In genomic region chr1:161910516-161911077, GRCh38 we compare ENCODE assay signal across 19 cellular contexts.
DNase-seq lines count a peak whose midpoint lies in the region; ATAC-seq and TF ChIP-seq lines count a peak whose summit lies in the region.
"Had no signal": no experiment of that assay in that cellular context is flagged by ENCODE, and none has a peak within 500 bp of the region (broad histone marks: within the 10 kb centered on the region; RNA-seq: fewer than 3 reads in every experiment).

No MANE protein-coding gene starts in this region.

- no peak overlapping the region for H3K9ac ChIP-seq in fibroblast of lung (ENCODE audit: insufficient read depth, low read length)
- H3K9ac ChIP-seq: BLaER1 treated with 17β-estradiol and CSF1 and Interleukin-3, amounts not matched to agents 10 nM and 100 nM had no signal

- in situ Hi-C loops in Caki2 (cut with HindIII; ENCODE audit: low pct_unique_long_range_greater_than_20kb, low sequenced_read_pairs) = loop anchor here (10.0 kb wide), 1 partner anchor 54 kb away; no protein-coding TSS in a partner anchor

- H3K4me3 ChIP-seq in SJCRH30 (no peak overlapping the region), fibroblast of lung (replicated peaks in 1 of 4; ENCODE audit: control extremely low read depth in 1 of 4, insufficient read depth in 1 of 4, low read depth in 3 of 4, low read length in 4 of 4) (no peak overlapping the region)
- H3K4me3 ChIP-seq: BLaER1 treated with 17β-estradiol and CSF1 and Interleukin-3, amounts not matched to agents 10 nM and 100 nM had no signal

- no peaks in the 10 kb centered on the region for H3K27me3 ChIP-seq in SJCRH30
- no peaks in the 10 kb centered on the region for H3K27me3 ChIP-seq in fibroblast of lung (ENCODE audit: control insufficient read depth, insufficient read depth, low read length)
- H3K27me3 ChIP-seq: BLaER1 treated with 17β-estradiol and CSF1 and Interleukin-3, amounts not matched to agents 10 nM and 100 nM had no signal

- no peaks in the 10 kb centered on the region for H3K27me3 Mint-ChIP-seq in osteocyte (ENCODE audit: unreplicated experiment)
- H3K27me3 Mint-ChIP-seq in stimulated activated naive CD8-positive, alpha-beta T cell treated with anti-CD3 and anti-CD28 coated beads, Interleukin-15, amount 100 ng/mL, for 72 hours = no peaks in the 10 kb centered on the region
- H3K27me3 Mint-ChIP-seq: activated CD4-positive, alpha-beta memory T cell treated with anti-CD3 and anti-CD28 coated beads, Interleukin-2, amount 10 ng/mL, durations not matched to agents 7 days and 5 days; naive B cell had no signal

- H3K9me3 ChIP-seq in SJCRH30 (replicated peaks) (no peaks in the 10 kb centered on the region), fibroblast of lung (ENCODE audit: control insufficient read depth, insufficient read depth, low read depth, low read length) (no peaks in the 10 kb centered on the region)
- H3K9me3 ChIP-seq: BLaER1 treated with 17β-estradiol and CSF1 and Interleukin-3, amounts not matched to agents 10 nM and 100 nM had no signal

- DNase-seq in Caki2 (ENCODE audit: low read depth) = peak; percentile 81
- no peak for DNase-seq in SJCRH30
- peak in 1 of 2 donors; percentile 70 for DNase-seq in fibroblast of lung (ENCODE audit: low read depth in 2 of 2)
- no peak for DNase-seq in osteocyte (ENCODE audit: extremely low spot score, unreplicated experiment)
- no peak for DNase-seq in stimulated activated naive CD8-positive, alpha-beta T cell treated with anti-CD3 and anti-CD28 coated beads, Interleukin-15, amount 100 ng/mL, for 72 hours
- no peak for DNase-seq in HuH-7 (ENCODE audit: low spot score)
- no peak for DNase-seq in NCI-H1105 (lab: John Stamatoyannopoulos, UW)
- DNase-seq: activated CD4-positive, alpha-beta memory T cell treated with anti-CD3 and anti-CD28 coated beads, Interleukin-2, amount 10 ng/mL, durations not matched to agents 7 days and 5 days; activated T-cell treated with anti-CD3 and anti-CD28 coated beads, Interleukin-2, amount 50 U/mL, for 48 hours; endodermal cell; Karpas-422; naive B cell; NCI-H345; posterior cingulate gyrus; RPMI8226; small intestine; T-helper 1 cell had no signal

- peaks cover 47% of the 10 kb centered on the region for H3K4me1 Mint-ChIP-seq in osteocyte (ENCODE audit: unreplicated experiment)
- peaks cover 10% of the 10 kb centered on the region for H3K4me1 Mint-ChIP-seq in stimulated activated naive CD8-positive, alpha-beta T cell treated with anti-CD3 and anti-CD28 coated beads, Interleukin-15, amount 100 ng/mL, for 72 hours
- H3K4me1 Mint-ChIP-seq: activated CD4-positive, alpha-beta memory T cell treated with anti-CD3 and anti-CD28 coated beads, Interleukin-2, amount 10 ng/mL, durations not matched to agents 7 days and 5 days; naive B cell had no signal

- H3K27ac Mint-ChIP-seq in osteocyte (ENCODE audit: unreplicated experiment) = peak overlapping the region; percentile 85
- no peak overlapping the region for H3K27ac Mint-ChIP-seq in stimulated activated naive CD8-positive, alpha-beta T cell treated with anti-CD3 and anti-CD28 coated beads, Interleukin-15, amount 100 ng/mL, for 72 hours
- H3K27ac Mint-ChIP-seq: activated CD4-positive, alpha-beta memory T cell treated with anti-CD3 and anti-CD28 coated beads, Interleukin-2, amount 10 ng/mL, durations not matched to agents 7 days and 5 days had no signal

- H3K9me3 Mint-ChIP-seq in osteocyte (ENCODE audit: unreplicated experiment) = no peaks in the 10 kb centered on the region
- H3K9me3 Mint-ChIP-seq in stimulated activated naive CD8-positive, alpha-beta T cell treated with anti-CD3 and anti-CD28 coated beads, Interleukin-15, amount 100 ng/mL, for 72 hours = no peaks in the 10 kb centered on the region
- H3K9me3 Mint-ChIP-seq: activated CD4-positive, alpha-beta memory T cell treated with anti-CD3 and anti-CD28 coated beads, Interleukin-2, amount 10 ng/mL, durations not matched to agents 7 days and 5 days; endodermal cell; naive B cell had no signal

- TF ChIP-seq CTCF in fibroblast of lung (conservative IDR thresholded peaks at IDR 0.05 in 1 of 2, IDR thresholded peaks at IDR 0.05 in 1 of 2; ENCODE audit: low read depth in 1 of 2, low read length in 2 of 2) = no peak
- TF ChIP-seq CTCF in osteocyte (IDR thresholded peaks at IDR 0.05) = no peak

- H3K36me3 Mint-ChIP-seq in osteocyte (ENCODE audit: unreplicated experiment) = peaks cover 7% of the 10 kb centered on the region

- H4K20me1 ChIP-seq in fibroblast of lung (ENCODE audit: control insufficient read depth, extremely low read depth, insufficient read depth, low read length) = no peaks in the 10 kb centered on the region
- H4K20me1 ChIP-seq: BLaER1 treated with 17β-estradiol and CSF1 and Interleukin-3, amounts not matched to agents 10 nM and 100 nM had no signal

- peak overlapping the region; percentile 9; the same call in 1 of the 2 replicates for H3K27ac ChIP-seq in SJCRH30
- no peak overlapping the region for H3K27ac ChIP-seq in fibroblast of lung (ENCODE audit: insufficient read depth, low read length)
- H3K27ac ChIP-seq: BLaER1 treated with 17β-estradiol and CSF1 and Interleukin-3, amounts not matched to agents 10 nM and 100 nM had no signal

- H3K4me1 ChIP-seq in SJCRH30 = peaks cover 24% of the 10 kb centered on the region
- peaks cover 4% of the 10 kb centered on the region for H3K4me1 ChIP-seq in fibroblast of lung (ENCODE audit: control insufficient read depth, extremely low read depth, insufficient read depth, low read length)
- H3K4me1 ChIP-seq: BLaER1 treated with 17β-estradiol and CSF1 and Interleukin-3, amounts not matched to agents 10 nM and 100 nM had no signal

- peak overlapping the region; percentile 46 for H3K4me2 ChIP-seq in fibroblast of lung (ENCODE audit: extremely low read depth, insufficient read depth, low read length)
- H3K4me2 ChIP-seq: BLaER1 treated with 17β-estradiol and CSF1 and Interleukin-3, amounts not matched to agents 10 nM and 100 nM had no signal

- H3K4me3 Mint-ChIP-seq in osteocyte (ENCODE audit: unreplicated experiment) = peak overlapping the region; percentile 1
- H3K4me3 Mint-ChIP-seq in stimulated activated naive CD8-positive, alpha-beta T cell treated with anti-CD3 and anti-CD28 coated beads, Interleukin-15, amount 100 ng/mL, for 72 hours = no peak overlapping the region
- H3K4me3 Mint-ChIP-seq: activated CD4-positive, alpha-beta memory T cell treated with anti-CD3 and anti-CD28 coated beads, Interleukin-2, amount 10 ng/mL, durations not matched to agents 7 days and 5 days; endodermal cell; naive B cell had no signal

- H3K36me3 ChIP-seq in SJCRH30 (peaks cover 7% of the 10 kb centered on the region; the same call in 1 of the 2 replicates), fibroblast of lung (ENCODE audit: control insufficient read depth, insufficient read depth, low read length) (no peaks in the 10 kb centered on the region)

- H2AFZ ChIP-seq in fibroblast of lung (ENCODE audit: low read length) = no peak overlapping the region

- no peaks in the 10 kb centered on the region for H3K79me2 ChIP-seq in fibroblast of lung (ENCODE audit: control insufficient read depth, insufficient read depth, low read length)

- no peak for ATAC-seq in stimulated activated naive CD8-positive, alpha-beta T cell treated with anti-CD3 and anti-CD28 coated beads, Interleukin-15, amount 100 ng/mL, for 72 hours
- no peak for ATAC-seq in HG02678 (IDR thresholded peaks at IDR 0.05; ENCODE audit: unreplicated experiment)
